In genomic region chr10:106370751-106371150, GRCh38 we compare ENCODE assay signal across 38 cellular contexts.
"Had no signal": no experiment of that assay in that cellular context is flagged by ENCODE, and none has a peak within 500 bp of the region (broad histone marks: within the 10 kb centered on the region; RNA-seq: fewer than 3 reads in every experiment).

No MANE protein-coding gene starts in this region.

- H3K4me1 ChIP-seq: ascending aorta had no signal

- H3K27ac Mint-ChIP-seq: activated B cell treated with CpG ODN at 0.5 μM for 24 hours; activated CD4-positive, alpha-beta memory T cell treated with anti-CD3 and anti-CD28 coated beads for 36 hours; activated CD4-positive, alpha-beta T cell treated with anti-CD3 and anti-CD28 coated beads, Interleukin-2, amount 10 ng/mL, durations not matched to agents 24 days and 14 days; activated CD8-positive, alpha-beta T cell treated with anti-CD3 and anti-CD28 coated beads for 36 hours; activated naive CD4-positive, alpha-beta T cell treated with anti-CD3 and anti-CD28 coated beads, Interleukin-2, amount 10 ng/mL, durations not matched to agents 7 days and 5 days; activated naive CD4-positive, alpha-beta T cell treated with anti-CD3 and anti-CD28 coated beads, Interleukin-2, amount 50 U/mL, for 24 hours; activated naive CD8-positive, alpha-beta T cell; activated naive CD8-positive, alpha-beta T cell treated with anti-CD3 and anti-CD28 coated beads, Interleukin-2, amount 10 ng/mL, durations not matched to agents 7 days and 5 days; activated naive CD8-positive, alpha-beta T cell treated with anti-CD3 and anti-CD28 coated beads, Interleukin-2, amount 50 U/mL, for 24 hours; activated T-cell treated with anti-CD3 and anti-CD28 coated beads, Interleukin-2, amount 50 U/mL, for 72 hours; activated T-helper 2 cell treated with anti-CD3 and anti-CD28 coated beads, Interferon-gamma antibody, Interleukin-2, Interleukin-4, amounts not matched to agents 10 μg/mL and 5 μg/mL and 100 μg/mL, durations not matched to agents 14 hours and 24 hours and 36 hours; brain; T-helper 1 cell treated with Interleukin-12 subunit alpha and Interleukin-12 subunit beta and Interleukin-4 antibody, amounts not matched to agents 30 μg/mL and 1 μg/mL, for 36 hours; T-helper 2 cell treated with Interferon-gamma antibody and Interleukin-4, amounts not matched to agents 5 μg/mL and 100 μg/mL, for 36 hours had no signal

- DNase-seq: activated B cell treated with CpG ODN at 0.5 μM for 24 hours; activated CD4-positive, alpha-beta memory T cell treated with anti-CD3 and anti-CD28 coated beads for 36 hours; activated CD4-positive, alpha-beta T cell treated with anti-CD3 and anti-CD28 coated beads for 4 hours; activated CD4-positive, alpha-beta T cell treated with anti-CD3 and anti-CD28 coated beads, Interleukin-2, amount 10 ng/mL, durations not matched to agents 24 days and 14 days; activated CD4-positive, alpha-beta T cell treated with anti-CD3 and anti-CD28 coated beads, Interleukin-2, amount 50 U/mL, for 1 hour; activated CD4-positive, alpha-beta T cell treated with anti-CD3 and anti-CD28 coated beads, Interleukin-2, amount 50 U/mL, for 4 hours; activated CD4-positive, CD25-positive, alpha-beta regulatory T cell treated with anti-CD3 and anti-CD28 coated beads, Interleukin-2, amount 50 U/mL, for 72 hours; activated CD8-positive, alpha-beta memory T cell treated with anti-CD3 and anti-CD28 coated beads, Interleukin-2, amount 50 U/mL, for 4 hours; activated CD8-positive, alpha-beta T cell treated with anti-CD3 and anti-CD28 coated beads for 36 hours; activated effector memory CD4-positive, alpha-beta T cell treated with Interleukin-2 at 50 U/mL for 16 hours; activated gamma-delta T cell; activated naive CD4-positive, alpha-beta T cell treated with anti-CD3 and anti-CD28 coated beads, Interleukin-2, amount 10 ng/mL, durations not matched to agents 7 days and 5 days; activated naive CD4-positive, alpha-beta T cell treated with Interleukin-2 at 50 U/mL for 16 hours; activated naive CD8-positive, alpha-beta T cell treated with anti-CD3 and anti-CD28 coated beads, Interleukin-2, amount 10 ng/mL, durations not matched to agents 7 days and 5 days; activated naive CD8-positive, alpha-beta T cell treated with anti-CD3 and anti-CD28 coated beads, Interleukin-2, amount 50 U/mL, for 24 hours; activated T-cell treated with anti-CD3 and anti-CD28 coated beads for 4 hours; activated T-cell treated with anti-CD3 and anti-CD28 coated beads, Interleukin-2, amount 50 U/mL, for 1 hour; activated T-cell treated with anti-CD3 and anti-CD28 coated beads, Interleukin-2, amount 50 U/mL, for 4 hours; activated T-cell treated with anti-CD3 and anti-CD28 coated beads, Interleukin-2, amount 50 U/mL, for 72 hours; amygdala; anterior cingulate cortex; caudate nucleus; cerebellar nuclear complex; T-helper 1 cell; T-helper 2 cell; T-helper 9 cell had no signal

- H3K4me3 ChIP-seq: ascending aorta, cardiac muscle cell had no signal

- ATAC-seq: activated CD8-positive, alpha-beta T cell treated with anti-CD3 and anti-CD28 coated beads for 36 hours; activated naive CD8-positive, alpha-beta T cell treated with anti-CD3 and anti-CD28 coated beads, Interleukin-2, amount 50 U/mL, for 24 hours; activated T-cell treated with anti-CD3 and anti-CD28 coated beads, Interleukin-2, amount 50 U/mL, for 4 hours; activated T-cell treated with anti-CD3 and anti-CD28 coated beads, Interleukin-2, amount 50 U/mL, for 72 hours had no signal

- H3K36me3 ChIP-seq: ascending aorta, cardiac muscle cell had no signal

- H3K4me1 Mint-ChIP-seq: activated B cell treated with CpG ODN at 0.5 μM for 24 hours; activated CD4-positive, alpha-beta T cell treated with anti-CD3 and anti-CD28 coated beads, Interleukin-2, amount 10 ng/mL, durations not matched to agents 24 days and 14 days; activated naive CD4-positive, alpha-beta T cell treated with anti-CD3 and anti-CD28 coated beads, Interleukin-2, amount 10 ng/mL, durations not matched to agents 7 days and 5 days; activated naive CD4-positive, alpha-beta T cell treated with anti-CD3 and anti-CD28 coated beads, Interleukin-2, amount 50 U/mL, for 24 hours; activated naive CD8-positive, alpha-beta T cell treated with anti-CD3 and anti-CD28 coated beads, Interleukin-2, amount 10 ng/mL, durations not matched to agents 7 days and 5 days; activated naive CD8-positive, alpha-beta T cell treated with anti-CD3 and anti-CD28 coated beads, Interleukin-2, amount 50 U/mL, for 24 hours; brain; central memory CD8-positive, alpha-beta T cell had no signal

- H3K27me3 ChIP-seq: ascending aorta, cardiac muscle cell had no signal

- H3K9me3 ChIP-seq: ascending aorta had no signal

- FAIRE-seq: bronchial epithelial cell, TTC549 had no signal

- H3K27ac ChIP-seq: ascending aorta, cardiac muscle cell, VCaP had no signal

- H3K9me3 Mint-ChIP-seq: activated CD4-positive, alpha-beta T cell treated with anti-CD3 and anti-CD28 coated beads, Interleukin-2, amount 10 ng/mL, durations not matched to agents 24 days and 14 days; activated naive CD4-positive, alpha-beta T cell treated with anti-CD3 and anti-CD28 coated beads, Interleukin-2, amount 50 U/mL, for 24 hours; activated T-cell treated with anti-CD3 and anti-CD28 coated beads, Interleukin-2, amount 50 U/mL, for 4 hours; T-helper 1 cell treated with Interleukin-12 subunit alpha and Interleukin-12 subunit beta and Interleukin-4 antibody, amounts not matched to agents 30 μg/mL and 1 μg/mL, for 36 hours had no signal

- H3K4me3 Mint-ChIP-seq: activated B cell treated with CpG ODN at 0.5 μM for 24 hours; activated CD4-positive, alpha-beta memory T cell treated with anti-CD3 and anti-CD28 coated beads for 36 hours; activated CD4-positive, alpha-beta T cell treated with anti-CD3 and anti-CD28 coated beads, Interleukin-2, amount 10 ng/mL, durations not matched to agents 24 days and 14 days; activated CD8-positive, alpha-beta T cell treated with anti-CD3 and anti-CD28 coated beads for 36 hours; activated naive CD4-positive, alpha-beta T cell treated with anti-CD3 and anti-CD28 coated beads, Interleukin-2, amount 10 ng/mL, durations not matched to agents 7 days and 5 days; activated naive CD4-positive, alpha-beta T cell treated with anti-CD3 and anti-CD28 coated beads, Interleukin-2, amount 50 U/mL, for 24 hours; activated naive CD8-positive, alpha-beta T cell; activated naive CD8-positive, alpha-beta T cell treated with anti-CD3 and anti-CD28 coated beads, Interleukin-2, amount 10 ng/mL, durations not matched to agents 7 days and 5 days; activated naive CD8-positive, alpha-beta T cell treated with anti-CD3 and anti-CD28 coated beads, Interleukin-2, amount 50 U/mL, for 24 hours; activated T-cell treated with anti-CD3 and anti-CD28 coated beads, Interleukin-2, amount 50 U/mL, for 4 hours; activated T-cell treated with anti-CD3 and anti-CD28 coated beads, Interleukin-2, amount 50 U/mL, for 72 hours; brain; central memory CD8-positive, alpha-beta T cell; T-helper 1 cell treated with Interleukin-12 subunit alpha and Interleukin-12 subunit beta and Interleukin-4 antibody, amounts not matched to agents 30 μg/mL and 1 μg/mL, for 36 hours; T-helper 2 cell treated with Interferon-gamma antibody and Interleukin-4, amounts not matched to agents 5 μg/mL and 100 μg/mL, for 36 hours had no signal

- H3K27me3 Mint-ChIP-seq: activated B cell treated with CpG ODN at 0.5 μM for 24 hours; activated CD4-positive, alpha-beta memory T cell treated with anti-CD3 and anti-CD28 coated beads for 36 hours; activated CD4-positive, alpha-beta T cell treated with anti-CD3 and anti-CD28 coated beads, Interleukin-2, amount 10 ng/mL, durations not matched to agents 24 days and 14 days; activated CD8-positive, alpha-beta T cell treated with anti-CD3 and anti-CD28 coated beads for 36 hours; activated naive CD4-positive, alpha-beta T cell treated with anti-CD3 and anti-CD28 coated beads, Interleukin-2, amount 10 ng/mL, durations not matched to agents 7 days and 5 days; activated naive CD4-positive, alpha-beta T cell treated with anti-CD3 and anti-CD28 coated beads, Interleukin-2, amount 50 U/mL, for 24 hours; activated naive CD8-positive, alpha-beta T cell; activated naive CD8-positive, alpha-beta T cell treated with anti-CD3 and anti-CD28 coated beads, Interleukin-2, amount 10 ng/mL, durations not matched to agents 7 days and 5 days; activated naive CD8-positive, alpha-beta T cell treated with anti-CD3 and anti-CD28 coated beads, Interleukin-2, amount 50 U/mL, for 24 hours; central memory CD8-positive, alpha-beta T cell had no signal

- H3K36me3 Mint-ChIP-seq: activated CD4-positive, alpha-beta memory T cell treated with anti-CD3 and anti-CD28 coated beads for 36 hours; activated naive CD4-positive, alpha-beta T cell treated with anti-CD3 and anti-CD28 coated beads, Interleukin-2, amount 10 ng/mL, durations not matched to agents 7 days and 5 days; activated naive CD4-positive, alpha-beta T cell treated with anti-CD3 and anti-CD28 coated beads, Interleukin-2, amount 50 U/mL, for 24 hours; activated naive CD8-positive, alpha-beta T cell; activated naive CD8-positive, alpha-beta T cell treated with anti-CD3 and anti-CD28 coated beads, Interleukin-2, amount 10 ng/mL, durations not matched to agents 7 days and 5 days; brain had no signal
